Comparison of ENCODE assay signal across 10 cellular contexts in the genomic region with DNA sequence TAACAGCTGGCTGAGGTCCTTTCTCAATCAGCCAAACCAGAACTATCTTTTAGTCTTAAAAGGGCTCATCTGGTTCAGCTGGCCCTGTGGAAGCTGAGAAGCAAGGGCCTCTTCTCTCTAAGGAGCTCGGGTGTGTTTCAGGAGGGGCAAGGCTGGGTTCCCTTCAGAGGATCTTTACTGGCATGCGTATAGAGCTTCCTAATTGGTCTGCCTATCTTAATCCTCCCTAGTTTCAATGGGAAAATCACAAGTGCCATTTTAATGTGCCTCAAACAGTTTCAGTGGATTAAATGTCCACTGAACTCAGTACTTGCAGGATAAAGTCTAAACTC.
DNase-seq lines count a peak whose midpoint lies in the region; ATAC-seq and TF ChIP-seq lines count a peak whose summit lies in the region.
"Had no signal": no experiment of that assay in that cellular context is flagged by ENCODE, and none has a peak within 500 bp of the region (broad histone marks: within the 10 kb centered on the region; RNA-seq: fewer than 3 reads in every experiment).

No MANE protein-coding gene starts in this region.

- TF ChIP-seq POLR2A in transverse colon (IDR thresholded peaks at IDR 0.05) = no peak

- no peaks in the 10 kb centered on the region for H4K20me1 ChIP-seq in mammary epithelial cell (ENCODE audit: insufficient read depth, low read length)

- H3K36me3 Mint-ChIP-seq in naive thymus-derived CD4-positive, alpha-beta T cell = peaks cover 0 to 3% (median 0%) of the 10 kb centered on the region in 5 donors

- TF ChIP-seq EP300 in transverse colon (IDR thresholded peaks at IDR 0.05; ENCODE audit: low read depth) = no peak

- CTCF ChIA-PET in mammary epithelial cell (lab: Charles Lee; ENCODE audit: low non-redundant PET) = no interaction called here
- CTCF ChIA-PET in naive thymus-derived CD4-positive, alpha-beta T cell (lab: Charles Lee) = no interaction called here

- dilution Hi-C loops in mammary epithelial cell (cut with HindIII; ENCODE audit: low sequenced_read_pairs) = no loop called here

- H3K4me3 Mint-ChIP-seq in naive thymus-derived CD4-positive, alpha-beta T cell = no peak overlapping the region

- H3K4me1 ChIP-seq in HUES64 (ENCODE audit: insufficient read depth, low read length) (peaks cover 46% of the 10 kb centered on the region), mammary epithelial cell (ENCODE audit: insufficient read depth, low read length) (peaks cover 27% of the 10 kb centered on the region), lung (ENCODE audit: control insufficient read depth in 2 of 2, insufficient read depth in 2 of 2, low read length in 2 of 2) (peaks cover 0 to 12% of the 10 kb centered on the region in 2 donors), transverse colon (peaks cover 0 to 18% (median 1%) of the 10 kb centered on the region in 4 donors)
- H3K4me1 ChIP-seq in naive thymus-derived CD4-positive, alpha-beta T cell (ENCODE audit: control insufficient read depth in 2 of 2, insufficient read depth in 2 of 2, low read length in 2 of 2) = no peaks in the 10 kb centered on the region

- TF ChIP-seq CTCF in mammary epithelial cell (conservative IDR thresholded peaks at IDR 0.05 in 1 of 2, IDR thresholded peaks at IDR 0.05 in 1 of 2; ENCODE audit: extremely low read depth in 1 of 2, insufficient read depth in 1 of 2, low read depth in 1 of 2, low read length in 2 of 2) = no peak
- no peak for TF ChIP-seq CTCF in lung (IDR thresholded peaks at IDR 0.05; ENCODE audit: control extremely low read depth, extremely low read depth)
- no peak for TF ChIP-seq CTCF in transverse colon (IDR thresholded peaks at IDR 0.05)

- 72% methylated on average over 2 of the region's 2 CpGs for WGBS in HUES64
- WGBS in mammary epithelial cell (ENCODE audit: low coverage, missing lambda C conversion rate) = 93% methylated on average over 2 of the region's 2 CpGs
- WGBS in lung, 2 donors = 93 to 96% methylated on average over 2 of the region's 2 CpGs
- WGBS in transverse colon (ENCODE audit: low coverage in 1 of 2), 2 donors = 80 to 83% methylated on average over 1 to 2 of the region's 2 CpGs

- peaks cover 4 to 25% (median 5%) of the 10 kb centered on the region in 5 donors for H3K27me3 Mint-ChIP-seq in naive thymus-derived CD4-positive, alpha-beta T cell

- no peak overlapping the region for H3K4me2 ChIP-seq in mammary epithelial cell (ENCODE audit: insufficient read depth, low read depth, low read length)

- H3K9ac ChIP-seq in HUES64 (ENCODE audit: low read depth, low read length) (peak overlapping the region; percentile 6; the same call in 1 of the 2 replicates), mammary epithelial cell (ENCODE audit: insufficient read depth, low read length) (no peak overlapping the region)

- peak overlapping the region; percentile 69 for H3K27ac ChIP-seq in HUES64 (ENCODE audit: low read depth, low read length)
- H3K27ac ChIP-seq in mammary epithelial cell (ENCODE audit: insufficient read depth, low read depth, low read length) = peak overlapping the region; percentile 36
- H3K27ac ChIP-seq in lung (ENCODE audit: low read depth in 1 of 2, low read length in 1 of 2) = peak overlapping the region; percentile 43 to 89
- peak overlapping the region; percentile 66 to 77 (median 73) for H3K27ac ChIP-seq in transverse colon
- no peak overlapping the region for H3K27ac ChIP-seq in naive thymus-derived CD4-positive, alpha-beta T cell (ENCODE audit: low read depth, low read length)
- H3K27ac ChIP-seq: ovary had no signal

- ATAC-seq in lung (ENCODE audit: insufficient read depth, low FRiP score) (no peak), HG03108 (IDR thresholded peaks at IDR 0.05; ENCODE audit: unreplicated experiment) (no peak)
- no peak for ATAC-seq in naive thymus-derived CD4-positive, alpha-beta T cell

- BruUV-seq in mammary epithelial cell (replicated peaks; lab: Mats Ljungman, UMichigan) = no TSS peak

- POLR2A ChIA-PET in naive thymus-derived CD4-positive, alpha-beta T cell (lab: Charles Lee) = no interaction called here

- H2AFZ ChIP-seq in mammary epithelial cell (ENCODE audit: low read depth, low read length) = no peak overlapping the region

- H3K4me3 ChIP-seq in HUES64 (ENCODE audit: low read length) (no peak overlapping the region), mammary epithelial cell (replicated peaks in 1 of 3; ENCODE audit: insufficient read depth in 1 of 3, low read depth in 2 of 3, low read length in 3 of 3) (no peak overlapping the region), lung (no peak overlapping the region), transverse colon (no peak overlapping the region)
- no peak overlapping the region for H3K4me3 ChIP-seq in naive thymus-derived CD4-positive, alpha-beta T cell (ENCODE audit: low read length)
- H3K4me3 ChIP-seq: ovary had no signal

- H3K9me3 ChIP-seq in HUES64 (ENCODE audit: insufficient read depth, low read depth, low read length) (no peaks in the 10 kb centered on the region), mammary epithelial cell (replicated peaks; ENCODE audit: insufficient read depth, low read length) (no peaks in the 10 kb centered on the region), lung (ENCODE audit: control insufficient read depth in 2 of 2, insufficient read depth in 1 of 2, low read length in 1 of 2) (no peaks in the 10 kb centered on the region), transverse colon (no peaks in the 10 kb centered on the region)
- no peaks in the 10 kb centered on the region for H3K9me3 ChIP-seq in naive thymus-derived CD4-positive, alpha-beta T cell (ENCODE audit: control insufficient read depth in 2 of 3, low read length in 3 of 3)
- H3K9me3 ChIP-seq: ovary had no signal

- H3K27me3 ChIP-seq in HUES64 (ENCODE audit: insufficient read depth, low read length) (no peaks in the 10 kb centered on the region), mammary epithelial cell (ENCODE audit: insufficient read depth, low read length) (no peaks in the 10 kb centered on the region), lung (ENCODE audit: control insufficient read depth, insufficient read depth) (no peaks in the 10 kb centered on the region), transverse colon (no peaks in the 10 kb centered on the region)
- H3K27me3 ChIP-seq in naive thymus-derived CD4-positive, alpha-beta T cell (ENCODE audit: control insufficient read depth in 2 of 2, insufficient read depth in 2 of 2, low read length in 2 of 2) = no peaks in the 10 kb centered on the region
- H3K27me3 ChIP-seq: ovary had no signal

- no peak overlapping the region for H3K27ac Mint-ChIP-seq in naive thymus-derived CD4-positive, alpha-beta T cell

- no peaks in the 10 kb centered on the region for H3K4me1 Mint-ChIP-seq in naive thymus-derived CD4-positive, alpha-beta T cell

- DNase-seq in mammary epithelial cell (no peak), lung (ENCODE audit: low spot score) (no peak), transverse colon (no peak), UCSD-AML1 (lab: John Stamatoyannopoulos, UW; ENCODE audit: unreplicated experiment) (no peak)
- DNase-seq in naive thymus-derived CD4-positive, alpha-beta T cell = no peak
- DNase-seq: DND-41, NCI-H2081 treated with DMSO at 0.1 percent for 48 hours, ovary had no signal

- intact Hi-C loops in mammary epithelial cell (cut with micrococcal nuclease) (no loop called here), transverse colon (cut with DNase I; ENCODE audit: low total_unique reads) (no loop called here)
- intact Hi-C loops in naive thymus-derived CD4-positive, alpha-beta T cell (cut with micrococcal nuclease) = no loop called here

- in situ Hi-C loops in mammary epithelial cell (cut with MboI; ENCODE audit: low sequenced_read_pairs in 2 of 2) = no loop called here
- in situ Hi-C loops in transverse colon (cut with MboI; ENCODE audit: low pct_ligation_motif_present in 1 of 4, low pct_unique_long_range_greater_than_20kb in 1 of 4, low sequenced_read_pairs in 3 of 4) = no loop called here

- H3K79me2 ChIP-seq in mammary epithelial cell (ENCODE audit: insufficient read depth, low read length) = no peaks in the 10 kb centered on the region

- H3K9me3 Mint-ChIP-seq in naive thymus-derived CD4-positive, alpha-beta T cell = no peaks in the 10 kb centered on the region

- peaks cover 72% of the 10 kb centered on the region for H3K36me3 ChIP-seq in HUES64 (ENCODE audit: insufficient read depth, low read length)
- H3K36me3 ChIP-seq in mammary epithelial cell (ENCODE audit: insufficient read depth, low read length) = no peaks in the 10 kb centered on the region
- peaks cover 0 to 7% of the 10 kb centered on the region in 2 donors for H3K36me3 ChIP-seq in lung (ENCODE audit: control insufficient read depth in 2 of 2, insufficient read depth in 2 of 2, low read length in 2 of 2)
- H3K36me3 ChIP-seq in transverse colon = no peaks in the 10 kb centered on the region
- H3K36me3 ChIP-seq in naive thymus-derived CD4-positive, alpha-beta T cell (ENCODE audit: control insufficient read depth in 2 of 3, insufficient read depth in 3 of 3, low read length in 3 of 3) = no peaks in the 10 kb centered on the region
- H3K36me3 ChIP-seq: ovary had no signal
